Comparison of ENCODE assay signal across 13 cellular contexts in genomic region chr1:163090321-163090945, GRCh38. TPM values are rescaled to one million over a fixed set of nuclear protein-coding genes. Genes with fewer than 3 reads are reported as not detected.
DNase-seq lines count a peak whose midpoint lies in the region; FAIRE-seq and TF ChIP-seq lines count a peak whose summit lies in the region.
"Had no signal": no experiment of that assay in that cellular context is flagged by ENCODE, and none has a peak within 500 bp of the region (broad histone marks: within the 10 kb centered on the region; RNA-seq: fewer than 3 reads in every experiment).

No MANE protein-coding gene starts in this region.

- FAIRE-seq in endothelial cell of umbilical vein (lab: Jason Lieb, UNC) = peak; percentile 74

- H3K27ac ChIP-seq in endothelial cell of umbilical vein (ENCODE audit: insufficient read depth, low read depth, low read length) = no peak overlapping the region
- no peak overlapping the region for H3K27ac ChIP-seq in mesenchymal stem cell (ENCODE audit: low read length, poor library complexity, severe bottlenecking)

- H3K14ac ChIP-seq in mesenchymal stem cell (ENCODE audit: low read length in 2 of 2) = no peak overlapping the region

- no peak overlapping the region for H4K8ac ChIP-seq in mesenchymal stem cell (ENCODE audit: low read length)

- H3K79me2 ChIP-seq in endothelial cell of umbilical vein (ENCODE audit: control insufficient read depth, insufficient read depth, low read length) = no peaks in the 10 kb centered on the region

- peaks cover 10% of the 10 kb centered on the region for H3K4me1 ChIP-seq in endothelial cell of umbilical vein (ENCODE audit: control insufficient read depth, extremely low read depth, insufficient read depth, low read length)
- no peaks in the 10 kb centered on the region for H3K4me1 ChIP-seq in mesenchymal stem cell (ENCODE audit: control insufficient read depth, insufficient read depth, low read depth, low read length)

- H3K36me3 ChIP-seq in endothelial cell of umbilical vein (ENCODE audit: control insufficient read depth in 2 of 2, extremely low read depth in 1 of 2, insufficient read depth in 2 of 2, low read length in 2 of 2) = no peaks in the 10 kb centered on the region
- H3K36me3 ChIP-seq in mesenchymal stem cell (ENCODE audit: control insufficient read depth in 1 of 2, insufficient read depth in 2 of 2, low read depth in 1 of 2, low read length in 2 of 2) = no peaks in the 10 kb centered on the region

- no peak for TF ChIP-seq CTCF in endothelial cell of umbilical vein (IDR thresholded peaks at IDR 0.05; ENCODE audit: extremely low read depth in 1 of 2, insufficient read depth in 1 of 2, low read depth in 1 of 2, low read length in 2 of 2)

- H3K9me3 ChIP-seq in endothelial cell of umbilical vein (replicated peaks; ENCODE audit: control insufficient read depth, insufficient read depth, low read length) (no peaks in the 10 kb centered on the region), mesenchymal stem cell (ENCODE audit: control insufficient read depth, low read length) (no peaks in the 10 kb centered on the region)

- H2BK15ac ChIP-seq in mesenchymal stem cell (ENCODE audit: low read depth, poor library complexity, severe bottlenecking) = no peak overlapping the region

- H2AK5ac ChIP-seq in mesenchymal stem cell (ENCODE audit: low read length, severe bottlenecking) = no peak overlapping the region

- no peak overlapping the region for H3K4ac ChIP-seq in mesenchymal stem cell (ENCODE audit: low read depth in 1 of 2, low read length in 2 of 2)

- dilution Hi-C loops in endothelial cell of umbilical vein (cut with MboI; ENCODE audit: extremely low pct_ligation_motif_present, low sequenced_read_pairs) = no loop called here

- intact Hi-C loops in endothelial cell of umbilical vein (cut with micrococcal nuclease) = no loop called here

- H3K27me3 ChIP-seq in endothelial cell of umbilical vein (ENCODE audit: control insufficient read depth in 2 of 2, insufficient read depth in 2 of 2, low read length in 2 of 2) = no peaks in the 10 kb centered on the region
- no peaks in the 10 kb centered on the region for H3K27me3 ChIP-seq in mesenchymal stem cell (ENCODE audit: control insufficient read depth in 1 of 2, insufficient read depth in 1 of 2, low read length in 2 of 2)

- no peaks in the 10 kb centered on the region for H4K20me1 ChIP-seq in endothelial cell of umbilical vein (replicated peaks; ENCODE audit: control insufficient read depth, extremely low read depth, insufficient read depth, low read length)

- H3K79me1 ChIP-seq in mesenchymal stem cell (replicated peaks; ENCODE audit: low read length, poor library complexity, severe bottlenecking) = no peaks in the 10 kb centered on the region

- CTCF ChIA-PET in endothelial cell of umbilical vein (lab: Charles Lee) (interaction anchor here (0.9 to 1.6 kb wide), 6 partner anchors 12 to 242 kb away, joined by 3 to 8 read pairs (median 4); no protein-coding TSS in a partner anchor), HEK293T (lab: Yijun Ruan, JAX) (no interaction called here)

- no peak overlapping the region for H3K18ac ChIP-seq in mesenchymal stem cell (ENCODE audit: low read depth in 1 of 2, low read length in 2 of 2)

- POLR2A ChIA-PET in endothelial cell of umbilical vein (lab: Charles Lee) = no interaction called here
- POLR2A ChIA-PET in HEK293T (lab: Yijun Ruan, JAX) = no interaction called here

- H2BK5ac ChIP-seq in mesenchymal stem cell (ENCODE audit: low read depth, low read length, poor library complexity, severe bottlenecking) = no peak overlapping the region

- peak overlapping the region; percentile 46 for H2AFZ ChIP-seq in endothelial cell of umbilical vein (ENCODE audit: low read depth, low read length)
- no peak overlapping the region for H2AFZ ChIP-seq in mesenchymal stem cell (ENCODE audit: low read depth, low read length)

- H3K23ac ChIP-seq in mesenchymal stem cell (ENCODE audit: low read length in 2 of 2) = no peak overlapping the region

- no peak overlapping the region for H3K4me3 ChIP-seq in endothelial cell of umbilical vein (replicated peaks in 1 of 3; ENCODE audit: insufficient read depth in 1 of 3, low read depth in 1 of 3, low read length in 3 of 3)
- H3K4me3 ChIP-seq in mesenchymal stem cell (ENCODE audit: insufficient read depth in 1 of 2, low read depth in 1 of 2, low read length in 2 of 2) = no peak overlapping the region

- H3K9me1 ChIP-seq in endothelial cell of umbilical vein (replicated peaks; ENCODE audit: control insufficient read depth, extremely low read depth, insufficient read depth, low read length) = no peaks in the 10 kb centered on the region

- H2BK12ac ChIP-seq in mesenchymal stem cell (ENCODE audit: low read length in 2 of 2) = no peak overlapping the region

- H4K91ac ChIP-seq in mesenchymal stem cell (ENCODE audit: low read length) = no peak overlapping the region

- H3K4me2 ChIP-seq in endothelial cell of umbilical vein (ENCODE audit: insufficient read depth, low read length) = no peak overlapping the region
- H3K4me2 ChIP-seq in mesenchymal stem cell (ENCODE audit: low read length, poor library complexity, severe bottlenecking) = no peak overlapping the region

- H3K9ac ChIP-seq in endothelial cell of umbilical vein (replicated peaks; ENCODE audit: extremely low read depth, insufficient read depth, low read length) = no peak overlapping the region
- H3K9ac ChIP-seq in mesenchymal stem cell (ENCODE audit: low read length) = peak overlapping the region; percentile 25

- DNase-seq in Daoy (ENCODE audit: low read depth) (peak; percentile 43), RKO (ENCODE audit: low spot score) (peak; percentile 90), endothelial cell of umbilical vein (ENCODE audit: low read depth, low spot score) (peak; percentile 27), mesenchymal stem cell (peak; percentile 58), NCI-H1417 (lab: John Stamatoyannopoulos, UW) (no peak), HEK293T (ENCODE audit: extremely low spot score) (no peak), NCI-H2107 (lab: John Stamatoyannopoulos, UW) (no peak), NCI-H2227 (lab: John Stamatoyannopoulos, UW; ENCODE audit: unreplicated experiment) (no peak)
- DNase-seq: DMS79; effector CD4-positive, alpha-beta T cell; GOT3; Karpas-422; NCI-H524 treated with DMSO at 0.1 percent for 48 hours had no signal

- TF ChIP-seq POLR2A in endothelial cell of umbilical vein (IDR thresholded peaks at IDR 0.05; ENCODE audit: low read depth, low read length) = no peak

- no peak overlapping the region for H2BK120ac ChIP-seq in mesenchymal stem cell (ENCODE audit: low read depth, low read length)

- BruUV-seq in endothelial cell of umbilical vein (replicated peaks; lab: Mats Ljungman, UMichigan) = no TSS peak

- WGBS in mesenchymal stem cell = no CpG with 5 or more reads among the region's 3 CpGs

TF ChIP-seq in endothelial cell of umbilical vein, 7 proteins besides CTCF, POLR2A, EP300 and RAD21:
- peak; percentile 65 for TF ChIP-seq FOS (IDR thresholded peaks at IDR 0.05; ENCODE audit: borderline replicate concordance, insufficient read depth, low read length)
- TF ChIP-seq GATA2 (IDR thresholded peaks at IDR 0.05; ENCODE audit: insufficient read depth, insufficient read length, low read depth, low read length) = no peak

TF ChIP-seq in HEK293T, 16 proteins besides CTCF, POLR2A, EP300 and RAD21:
- TF ChIP-seq HDGF (IDR thresholded peaks at IDR 0.05; ENCODE audit: borderline replicate concordance) (no peak), CTBP1 (IDR thresholded peaks at IDR 0.05; ENCODE audit: borderline replicate concordance) (no peak), FOXA1 (IDR thresholded peaks at IDR 0.05) (no peak), ARNT (IDR thresholded peaks at IDR 0.05) (no peak), FOXM1 (IDR thresholded peaks at IDR 0.05; ENCODE audit: borderline replicate concordance) (no peak)

RNA-seq across cellular contexts. Expression of gene RGS4, which starts 21.3 kb away (rescaled TPM):
- 68.6 and 81.8 TPM in 2 replicates for total RNA-seq in Daoy (2014; rRNA removed; shearing (Covaris generic))
- total RNA-seq in endothelial cell of umbilical vein = 54.9 and 59.3 TPM in 2 replicates
- polyA plus RNA-seq in endothelial cell of umbilical vein = 7.9 and 14.6 TPM in 2 replicates
- 31.7 and 33.7 TPM in 2 replicates for polyA plus RNA-seq in endothelial cell of umbilical vein (2011; cell fraction: cytosol; rRNA removed)
- polyA plus RNA-seq in endothelial cell of umbilical vein (2011; cell fraction: nucleus; rRNA removed) = 22.4 and 40.9 TPM in 2 replicates
- 50.5 and 91.9 TPM in 2 replicates for polyA plus RNA-seq in endothelial cell of umbilical vein (2012)
- polyA minus RNA-seq in endothelial cell of umbilical vein = 10.0 and 13.0 TPM in 2 replicates
- not detected for polyA minus RNA-seq in endothelial cell of umbilical vein (2011; cell fraction: cytosol; rRNA and poly(A)+ RNA removed)
- 16.4 and 38.2 TPM in 2 replicates for polyA minus RNA-seq in endothelial cell of umbilical vein (2011; cell fraction: nucleus; rRNA and poly(A)+ RNA removed)
- 15.6 TPM for polyA plus RNA-seq in mesenchymal stem cell (2013, experiment 1 of 2)
- polyA plus RNA-seq in mesenchymal stem cell (2013, experiment 2 of 2) = 14.8 TPM

Comparison
In these comparisons a context has a peak if more than half of its experiments do, and no peak if none do; other contexts are left out.
1. DNase-seq: peak in Daoy (single experiment), RKO (single experiment), endothelial cell of umbilical vein (single experiment) and mesenchymal stem cell (single experiment); none in NCI-H1417 (0 of 3), HEK293T (single experiment), NCI-H2107 (single experiment) and NCI-H2227 (single experiment).